Comparison of ENCODE assay signal across 8 cellular contexts in genomic region chr2:157497603-157498314, GRCh38. TPM values are rescaled to one million over a fixed set of nuclear protein-coding genes. Genes with fewer than 3 reads are reported as not detected.
A peak's percentile ranks its signal among the peaks of the same experiment; 100 is the strongest.
DNase-seq lines count a peak whose midpoint lies in the region; ATAC-seq, FAIRE-seq and TF ChIP-seq lines count a peak whose summit lies in the region.

No MANE protein-coding gene starts in this region.

- ATAC-seq in GM19395 (IDR thresholded peaks at IDR 0.05; ENCODE audit: unreplicated experiment) (peak; percentile 96), HG03280 (IDR thresholded peaks at IDR 0.05; ENCODE audit: unreplicated experiment) (peak; percentile 83)

- FAIRE-seq in islet of Langerhans (lab: Jason Lieb, UNC) = peak; percentile 96

- no peaks in the 10 kb centered on the region for H3K36me3 ChIP-seq in transverse colon

- TF ChIP-seq CTCF in astrocyte of the cerebellum (IDR thresholded peaks at IDR 0.05; ENCODE audit: low read depth, low read length, missing control alignments) = peak; percentile 75
- TF ChIP-seq CTCF in transverse colon (IDR thresholded peaks at IDR 0.05) = peak; percentile 58 to 78 (median 62)

- 25 to 29% methylated on average over 6 to 7 of the region's 7 CpGs for WGBS in transverse colon (ENCODE audit: low coverage in 1 of 2), 2 donors

- H3K27me3 ChIP-seq in transverse colon = no peaks in the 10 kb centered on the region

- no peak for TF ChIP-seq POLR2A in transverse colon (IDR thresholded peaks at IDR 0.05)

- no peak overlapping the region for H3K4me3 ChIP-seq in astrocyte of the cerebellum (ENCODE audit: low read depth, low read length)
- no peak overlapping the region for H3K4me3 ChIP-seq in transverse colon

- H3K9me3 ChIP-seq in transverse colon = no peaks in the 10 kb centered on the region

- H3K27ac ChIP-seq in transverse colon = no peak overlapping the region

- intact Hi-C loops in transverse colon (cut with DNase I; ENCODE audit: low total_unique reads) = loop anchor here (10.0 kb wide), 1 partner anchor 517 kb away; no protein-coding TSS in a partner anchor

- DNase-seq in DMS79 (lab: John Stamatoyannopoulos, UW) (peak; percentile 6), NCI-H510A (lab: John Stamatoyannopoulos, UW) (peak; percentile 28), astrocyte of the cerebellum (ENCODE audit: low read depth) (peak; percentile 12), transverse colon (no peak)
- no peak for DNase-seq in activated CD4-positive, alpha-beta T cell treated with anti-CD3 and anti-CD28 coated beads, Interleukin-2, amount 50 U/mL, for 48 hours

- in situ Hi-C loops in astrocyte of the cerebellum (cut with HindIII; ENCODE audit: low sequenced_read_pairs) (no loop called here), transverse colon (cut with MboI; ENCODE audit: low pct_ligation_motif_present in 1 of 4, low pct_unique_long_range_greater_than_20kb in 1 of 4, low sequenced_read_pairs in 3 of 4) (loop anchor here (5.0 to 25.0 kb wide), 4 partner anchors 160 to 517 kb away; partner anchors contain the start of gene ERMN (in 1 of the 4))

- H3K4me1 ChIP-seq in transverse colon = no peaks in the 10 kb centered on the region

- no peak for TF ChIP-seq EP300 in transverse colon (IDR thresholded peaks at IDR 0.05; ENCODE audit: low read depth)

RNA-seq across cellular contexts. Expression of gene CYTIP, which starts 53.9 kb away (rescaled TPM):
- 10 to 100 TPM in 1 of 4 donors, 1 to 10 TPM in 3; 4.6 to 25.1 (median 5.8) TPM for total RNA-seq in transverse colon

Comparison
In these comparisons a context has a peak if more than half of its experiments do, and no peak if none do; other contexts are left out.
1. DNase-seq: peak in DMS79 (single experiment), NCI-H510A (single experiment) and astrocyte of the cerebellum (single experiment); none in transverse colon (single experiment) and activated CD4-positive, alpha-beta T cell treated with anti-CD3 and anti-CD28 coated beads, Interleukin-2, amount 50 U/mL, for 48 hours (0 of 2).